In genomic region chr19:45865269-45865948, GRCh38 we compare ENCODE assay signal across 21 cellular contexts. TPM values are rescaled to one million over a fixed set of nuclear protein-coding genes. Genes with fewer than 3 reads are reported as not detected.
A peak's percentile ranks its signal among the peaks of the same experiment; 100 is the strongest.
DNase-seq lines count a peak whose midpoint lies in the region; ATAC-seq and TF ChIP-seq lines count a peak whose summit lies in the region.
"Had no signal": no experiment of that assay in that cellular context is flagged by ENCODE, and none has a peak within 500 bp of the region (broad histone marks: within the 10 kb centered on the region; RNA-seq: fewer than 3 reads in every experiment).

No MANE protein-coding gene starts in this region.

- H3K4me1 ChIP-seq in CD4-positive, CD25-positive, alpha-beta regulatory T cell (ENCODE audit: control insufficient read depth, insufficient read depth, low read length, poor library complexity, severe bottlenecking), result peaks cover 25% of the 10 kb centered on the region
- peaks cover 6% of the 10 kb centered on the region for H3K4me1 ChIP-seq in hepatocyte (ENCODE audit: insufficient read depth)

- TF ChIP-seq CTCF in NB4 (IDR thresholded peaks at IDR 0.05; ENCODE audit: low read depth, low read length) (no peak), hepatocyte (IDR thresholded peaks at IDR 0.05; ENCODE audit: poor library complexity) (no peak), nephron progenitor cell (IDR thresholded peaks at IDR 0.05) (no peak)

- H3K4me1 Mint-ChIP-seq in CD4-positive, CD25-positive, alpha-beta regulatory T cell, result peaks cover 0 to 32% (median 19%) of the 10 kb centered on the region in 4 donors
- peaks cover 30% of the 10 kb centered on the region for H3K4me1 Mint-ChIP-seq in nephron progenitor cell

- no peaks in the 10 kb centered on the region for H3K9me3 ChIP-seq in CD4-positive, CD25-positive, alpha-beta regulatory T cell (ENCODE audit: control insufficient read depth in 2 of 2, low read length in 2 of 2)
- H3K9me3 ChIP-seq in hepatocyte (ENCODE audit: low read depth) (no peaks in the 10 kb centered on the region), MG63 (0 out of 2 replicates have a peak, but pooled peaks cover 2% of the 10 kb centered on the region)
- H3K9me3 ChIP-seq: esophagus squamous epithelium, spleen had no signal

- no peaks in the 10 kb centered on the region for H3K36me3 Mint-ChIP-seq in CD4-positive, CD25-positive, alpha-beta regulatory T cell
- H3K36me3 Mint-ChIP-seq in nephron progenitor cell (ENCODE audit: low read depth), result peaks cover under 1% of the 10 kb centered on the region

- H3K9me2 ChIP-seq in hepatocyte (replicated peaks; ENCODE audit: insufficient read depth), result no peaks in the 10 kb centered on the region

- peak overlapping the region; percentile 72 for H3K4me2 ChIP-seq in hepatocyte

- 57% methylated on average over 8 of the region's 9 CpGs for WGBS in hepatocyte (ENCODE audit: low lambda C conversion rate, missing lambda C conversion rate)

- no peak for DNase-seq in CD4-positive, CD25-positive, alpha-beta regulatory T cell
- DNase-seq in NB4 (ENCODE audit: low read depth), result peak; percentile 15
- no peak for DNase-seq in hepatocyte (ENCODE audit: low spot score)
- no peak for DNase-seq in nephron progenitor cell
- no peak for DNase-seq in stimulated activated CD4-positive, alpha-beta T cell treated with anti-CD3 and anti-CD28 coated beads, Interleukin-4, amount 100 ng/mL, for 4 hours
- DNase-seq in NOMO-1 treated with dmso at 0.1 percent for 144 hours (lab: John Stamatoyannopoulos, UW; ENCODE audit: unreplicated experiment), result no peak
- DNase-seq in stimulated activated naive CD4-positive, alpha-beta T cell (lab: John Stamatoyannopoulos, UW), result no peak
- DNase-seq in MG63, result no peak
- DNase-seq: activated gamma-delta T cell treated with Interleukin-2 at 50 U/mL for 16 hours; esophagus squamous epithelium; GDM1; NCI-H1436 treated with DMSO at 0.1 percent for 48 hours; NCI-H2227 treated with DMSO at 0.1 percent for 48 hours; SHP77; spleen; stimulated activated naive B cell treated with anti-CD40 and anti-IgM and Interleukin-4, amounts not matched to agents 10 μg/mL and 1 μg/mL and 100 μg/mL, for 72 hours; WERI-Rb-1 had no signal

- H3K27ac ChIP-seq in CD4-positive, CD25-positive, alpha-beta regulatory T cell (ENCODE audit: insufficient read depth, low read length, poor library complexity, severe bottlenecking), result no peak overlapping the region
- H3K27ac ChIP-seq in hepatocyte, result peak overlapping the region; percentile 51
- H3K27ac ChIP-seq: esophagus squamous epithelium, spleen, WERI-Rb-1 had no signal

- no peak for ATAC-seq in CD4-positive, CD25-positive, alpha-beta regulatory T cell (ENCODE audit: low read depth in 2 of 2)
- ATAC-seq: stimulated activated naive B cell treated with anti-CD40 and anti-IgM and Interleukin-4, amounts not matched to agents 10 μg/mL and 1 μg/mL and 100 μg/mL, for 72 hours had no signal

- TF ChIP-seq POLR2A in NB4 (IDR thresholded peaks at IDR 0.05; ENCODE audit: extremely low read depth, insufficient read length), result no peak

- no peaks in the 10 kb centered on the region for H3K27me3 ChIP-seq in CD4-positive, CD25-positive, alpha-beta regulatory T cell (ENCODE audit: control insufficient read depth, insufficient read depth, low read length)
- H3K27me3 ChIP-seq in hepatocyte (peaks cover 13% of the 10 kb centered on the region), MG63 (peaks cover 34% of the 10 kb centered on the region)

- no peak overlapping the region for H3K4me3 ChIP-seq in CD4-positive, CD25-positive, alpha-beta regulatory T cell (ENCODE audit: low read depth, low read length)
- no peak overlapping the region for H3K4me3 ChIP-seq in NB4 (ENCODE audit: low read depth, low read length)
- no peak overlapping the region for H3K4me3 ChIP-seq in hepatocyte
- H3K4me3 ChIP-seq in MG63, result no peak overlapping the region

- H3K27me3 Mint-ChIP-seq in CD4-positive, CD25-positive, alpha-beta regulatory T cell, result peaks cover 34% of the 10 kb centered on the region
- peaks cover 52% of the 10 kb centered on the region for H3K27me3 Mint-ChIP-seq in nephron progenitor cell (ENCODE audit: low read depth, poor library complexity)

- peaks cover 2% of the 10 kb centered on the region for H3K36me3 ChIP-seq in CD4-positive, CD25-positive, alpha-beta regulatory T cell (ENCODE audit: control insufficient read depth, insufficient read depth, low read length)
- no peaks in the 10 kb centered on the region for H3K36me3 ChIP-seq in hepatocyte (replicated peaks; ENCODE audit: insufficient read depth, low read depth)
- H3K36me3 ChIP-seq in MG63, result peaks cover 13% of the 10 kb centered on the region
- H3K36me3 ChIP-seq: esophagus squamous epithelium had no signal

- H2AFZ ChIP-seq in hepatocyte, result no peak overlapping the region

- H3K27ac Mint-ChIP-seq in CD4-positive, CD25-positive, alpha-beta regulatory T cell, result peak overlapping the region in 1 of 3 donors; percentile 74
- no peak overlapping the region for H3K27ac Mint-ChIP-seq in nephron progenitor cell

- H4K20me1 ChIP-seq in hepatocyte (ENCODE audit: insufficient read depth, poor library complexity, severe bottlenecking), result no peaks in the 10 kb centered on the region

- peaks cover 69% of the 10 kb centered on the region for H3K79me2 ChIP-seq in hepatocyte

- peaks cover 0 to 5% (median 0%) of the 10 kb centered on the region in 7 donors for H3K9me3 Mint-ChIP-seq in CD4-positive, CD25-positive, alpha-beta regulatory T cell
- no peaks in the 10 kb centered on the region for H3K9me3 Mint-ChIP-seq in nephron progenitor cell
- H3K9me3 Mint-ChIP-seq: stimulated activated naive B cell treated with anti-CD40 and anti-IgM and Interleukin-4, amounts not matched to agents 10 μg/mL and 1 μg/mL and 100 μg/mL, for 72 hours had no signal

- peak overlapping the region; percentile 3 to 67 (median 30) for H3K4me3 Mint-ChIP-seq in CD4-positive, CD25-positive, alpha-beta regulatory T cell
- peak overlapping the region; percentile 18 for H3K4me3 Mint-ChIP-seq in nephron progenitor cell

RNA-seq across cellular contexts. Expression of gene FOXA3, which starts 1.3 kb away (rescaled TPM):
- total RNA-seq in CD4-positive, CD25-positive, alpha-beta regulatory T cell, result not detected
- polyA plus RNA-seq in CD4-positive, CD25-positive, alpha-beta regulatory T cell, result not detected
- 14.5 and 14.6 TPM in 2 replicates for total RNA-seq in hepatocyte
- polyA plus RNA-seq in hepatocyte, result 16.7 and 18.6 TPM in 2 replicates
- not detected in 2 replicates for total RNA-seq in MG63 (2014; rRNA removed; shearing (Covaris generic); ENCODE audit: low replicate concordance)
- total RNA-seq: LHCN-M2; myocyte; posterior vena cava; T-helper 1 cell treated with Interleukin-12 subunit alpha and Interleukin-12 subunit beta and Interleukin-4 antibody, amounts not matched to agents 30 ng/mL and 1 ng/mL, for 36 hours had no signal

RNA-seq across cellular contexts. Expression of gene SYMPK, which starts 2.5 kb away (rescaled TPM):
- total RNA-seq in CD4-positive, CD25-positive, alpha-beta regulatory T cell, result 87.6 TPM
- polyA plus RNA-seq in CD4-positive, CD25-positive, alpha-beta regulatory T cell, result 10 to 100 TPM in 2 of 4 donors, 1 to 10 TPM in 2; 5.0 to 13.0 (median 8.6) TPM
- 33.8 and 41.6 TPM in 2 replicates for total RNA-seq in hepatocyte
- 33.4 and 39.0 TPM in 2 replicates for polyA plus RNA-seq in hepatocyte
- total RNA-seq in MG63 (2014; rRNA removed; shearing (Covaris generic); ENCODE audit: low replicate concordance), result 59.4 and 70.7 TPM in 2 replicates

RNA-seq across cellular contexts. Expression of gene IRF2BP1, which starts 20.5 kb away (rescaled TPM):
- 21.2 TPM for total RNA-seq in CD4-positive, CD25-positive, alpha-beta regulatory T cell
- polyA plus RNA-seq in CD4-positive, CD25-positive, alpha-beta regulatory T cell, result 1 to 10 TPM; 4.5 to 6.4 (median 5.4) TPM
- 23.8 and 25.2 TPM in 2 replicates for total RNA-seq in hepatocyte
- 11.5 and 15.8 TPM in 2 replicates for polyA plus RNA-seq in hepatocyte
- total RNA-seq in MG63 (2014; rRNA removed; shearing (Covaris generic); ENCODE audit: low replicate concordance), result 48.6 and 73.7 TPM in 2 replicates

RNA-seq across cellular contexts. Expression of gene MYPOP, which starts 37.0 kb away (rescaled TPM):
- total RNA-seq in CD4-positive, CD25-positive, alpha-beta regulatory T cell, result 8.7 TPM
- polyA plus RNA-seq in CD4-positive, CD25-positive, alpha-beta regulatory T cell, result under 1 TPM in 3 of 4 donors, not detected in 1; 0.17 to 0.44 (median 0.20) TPM
- total RNA-seq in hepatocyte, result 2.4 and 3.5 TPM in 2 replicates
- polyA plus RNA-seq in hepatocyte, result 2.5 and 3.1 TPM in 2 replicates
- total RNA-seq in MG63 (2014; rRNA removed; shearing (Covaris generic); ENCODE audit: low replicate concordance), result 0.20 and 0.79 TPM in 2 replicates

RNA-seq across cellular contexts. Expression of gene NANOS2, which starts 49.2 kb away (rescaled TPM):
- total RNA-seq in CD4-positive, CD25-positive, alpha-beta regulatory T cell, result not detected
- not detected for polyA plus RNA-seq in CD4-positive, CD25-positive, alpha-beta regulatory T cell
- not detected in 2 replicates for total RNA-seq in hepatocyte
- polyA plus RNA-seq in hepatocyte, result not detected in 2 replicates
- not detected in 2 replicates for total RNA-seq in MG63 (2014; rRNA removed; shearing (Covaris generic); ENCODE audit: low replicate concordance)
- total RNA-seq: esophagus squamous epithelium; LHCN-M2; myocyte; posterior vena cava; spleen; T-helper 1 cell treated with Interleukin-12 subunit alpha and Interleukin-12 subunit beta and Interleukin-4 antibody, amounts not matched to agents 30 ng/mL and 1 ng/mL, for 36 hours had no signal
- polyA plus RNA-seq: spleen had no signal

Comparison
In these comparisons a context has a peak if more than half of its experiments do, and no peak if none do; other contexts are left out.
1. RNA of gene FOXA3, which starts 1.3 kb away (total RNA-seq): 14.5 to 14.6 TPM in hepatocyte; not detected in CD4-positive, CD25-positive, alpha-beta regulatory T cell (single experiment) and not detected in MG63; every median in the first group is over 10 times any median in the second.